In genomic region chr1:26177182-26177684, GRCh38 we compare ENCODE assay signal across 10 cellular contexts. TPM values are rescaled to one million over a fixed set of nuclear protein-coding genes. Genes with fewer than 3 reads are reported as not detected.
DNase-seq lines count a peak whose midpoint lies in the region; ATAC-seq, FAIRE-seq and TF ChIP-seq lines count a peak whose summit lies in the region.
"Had no signal": no experiment of that assay in that cellular context is flagged by ENCODE, and none has a peak within 500 bp of the region (broad histone marks: within the 10 kb centered on the region; RNA-seq: fewer than 3 reads in every experiment).

Gene CNKSR1 (plus strand): TSS chr1:26177491. CDS start chr1:26177548, 57 bp downstream.

- 86% methylated on average over 21 of the region's 21 CpGs for WGBS in GM12878 (ENCODE audit: insufficient coverage, insufficient replicate concordance, low lambda C conversion rate, missing lambda C conversion rate)
- WGBS in lung, 2 donors, result 27 to 48% methylated on average over 21 of the region's 21 CpGs

- H3K27me3 ChIP-seq in GM12878 (replicated peaks in 1 of 2; ENCODE audit: control insufficient read depth in 2 of 2, insufficient read depth in 2 of 2, low read length in 1 of 2), result no peaks in the 10 kb centered on the region
- no peaks in the 10 kb centered on the region for H3K27me3 ChIP-seq in lung (ENCODE audit: control insufficient read depth, insufficient read depth)
- H3K27me3 ChIP-seq: SJCRH30 had no signal

- SMC1A ChIA-PET in GM12878 (lab: Charles Lee; ENCODE audit: uncharacterized antibody, unreplicated experiment), result no interaction called here

- no peaks in the 10 kb centered on the region for H3K79me2 ChIP-seq in GM12878 (ENCODE audit: control insufficient read depth, insufficient read depth, low read length)

- H3K27ac ChIP-seq in C4-2B (peak within 1 kb of the TSS; percentile 64), GM12878 (ENCODE audit: control insufficient read depth, insufficient read depth) (no peak within 1 kb of the TSS), lung (ENCODE audit: low read depth in 1 of 2, low read length in 1 of 2) (peak within 1 kb of the TSS in 1 of 2 donors; percentile 74)
- H3K27ac ChIP-seq: SJCRH30 had no signal

- H4K20me1 ChIP-seq in GM12878 (ENCODE audit: control insufficient read depth, insufficient read depth), result no peaks in the 10 kb centered on the region

- TF ChIP-seq CTCF in C4-2B (conservative IDR thresholded peaks at IDR 0.05) (peak; percentile 40; the same call in 1 of the 2 replicates), GM12878 (IDR thresholded peaks at IDR 0.05 in 2 of 3, conservative IDR thresholded peaks at IDR 0.05 in 1 of 3; ENCODE audit: control insufficient read depth in 2 of 3, extremely low read depth in 1 of 3, insufficient read depth in 1 of 3, low read depth in 3 of 3, low read length in 3 of 3) (no peak), lung (IDR thresholded peaks at IDR 0.05; ENCODE audit: control extremely low read depth, extremely low read depth) (no peak)

- in situ Hi-C loops in GM12878 (cut with MboI), result no loop called here

- TF ChIP-seq POLR2A in GM12878 (IDR thresholded peaks at IDR 0.05; ENCODE audit: low read depth, low read length), result no peak

- H3K36me3 ChIP-seq in GM12878 (ENCODE audit: control insufficient read depth in 2 of 2, insufficient read depth in 2 of 2, low read length in 1 of 2), result no peaks in the 10 kb centered on the region
- H3K36me3 ChIP-seq in lung (ENCODE audit: control insufficient read depth in 2 of 2, insufficient read depth in 2 of 2, low read length in 2 of 2), result peaks cover 0 to 7% of the 10 kb centered on the region in 2 donors
- H3K36me3 ChIP-seq: SJCRH30 had no signal

- no peaks in the 10 kb centered on the region for H3K27me3 Mint-ChIP-seq in IgD-negative memory B cell

- H3K4me1 ChIP-seq in GM12878 (ENCODE audit: control insufficient read depth, insufficient read depth, low read length), result peaks cover 10% of the 10 kb centered on the region
- no peaks in the 10 kb centered on the region for H3K4me1 ChIP-seq in lung (ENCODE audit: control insufficient read depth in 2 of 2, insufficient read depth in 2 of 2, low read length in 2 of 2)
- H3K4me1 ChIP-seq: SJCRH30 had no signal

- H3K27ac Mint-ChIP-seq in IgD-negative memory B cell, result peak within 1 kb of the TSS in 1 of 3 donors; percentile 31

- intact Hi-C loops in GM12878 (cut with micrococcal nuclease; ENCODE audit: unreplicated experiment), result no loop called here

- H3K4me1 Mint-ChIP-seq in IgD-negative memory B cell, result peaks cover 0 to 4% (median 0%) of the 10 kb centered on the region in 3 donors

- H3K36me3 Mint-ChIP-seq in IgD-negative memory B cell, result peaks cover 5% of the 10 kb centered on the region

- POLR2A ChIA-PET in GM12878 (lab: Charles Lee), result no interaction called here

- no peaks in the 10 kb centered on the region for H3K9me3 Mint-ChIP-seq in IgD-negative memory B cell

- no peak within 1 kb of the TSS for H3K4me2 ChIP-seq in GM12878 (ENCODE audit: control insufficient read depth, insufficient read depth)

- RAD21 ChIA-PET in GM12878 (lab: Charles Lee; ENCODE audit: unreplicated experiment), result no interaction called here

- FAIRE-seq in GM12878 (lab: Jason Lieb, UNC), result no peak

- H3K9ac ChIP-seq in GM12878 (ENCODE audit: control insufficient read depth, insufficient read depth, low read length), result no peak within 1 kb of the TSS

- no peak for TF ChIP-seq RAD21 in GM12878 (IDR thresholded peaks at IDR 0.05; ENCODE audit: insufficient read depth, low read depth, low read length)

- BruUV-seq in GM12878 (replicated peaks; lab: Mats Ljungman, UMichigan), result no TSS peak

- CTCF ChIA-PET in GM12878 (lab: Yijun Ruan, JAX), result interaction anchor here (0.6 to 2.6 kb wide), 2 partner anchors 55 to 58 kb away, joined by 3 to 7 read pairs; partner anchors contain the start of gene CEP85

- DNase-seq in GM12878 (ENCODE audit: low read depth, low spot score), result no peak
- DNase-seq in lung (ENCODE audit: low spot score), result peak; percentile 82
- no peak for DNase-seq in glomerular visceral epithelial cell (ENCODE audit: extremely low spot score)
- no peak for DNase-seq in NCI-H2227 treated with DMSO at 0.1 percent for 48 hours (lab: John Stamatoyannopoulos, UW)
- no peak for DNase-seq in DMS79 treated with DMSO at 0.1 percent for 48 hours (lab: John Stamatoyannopoulos, UW)
- DNase-seq: hippocampal formation, SJCRH30 had no signal

- H2AFZ ChIP-seq in GM12878 (ENCODE audit: control insufficient read depth, low read depth, low read length), result no peak within 1 kb of the TSS; the same call in none of the 2 replicates

- peak within 1 kb of the TSS in 3 of 4 donors; percentile 34 to 61 (median 58) for H3K4me3 Mint-ChIP-seq in IgD-negative memory B cell

- no peaks in the 10 kb centered on the region for H3K9me3 ChIP-seq in GM12878 (replicated peaks; ENCODE audit: control insufficient read depth, insufficient read depth, low read length)
- no peaks in the 10 kb centered on the region for H3K9me3 ChIP-seq in lung (ENCODE audit: control insufficient read depth in 2 of 2, insufficient read depth in 1 of 2, low read length in 1 of 2)
- H3K9me3 ChIP-seq: SJCRH30 had no signal

- ATAC-seq in GM12878 (peak; percentile 55), lung (ENCODE audit: insufficient read depth, low FRiP score) (peak; percentile 86), GM18907 (IDR thresholded peaks at IDR 0.05; ENCODE audit: unreplicated experiment) (no peak)

- H3K4me3 ChIP-seq in GM12878 (no peak within 1 kb of the TSS), lung (peak within 1 kb of the TSS; percentile 24)
- H3K4me3 ChIP-seq: SJCRH30 had no signal

- TF ChIP-seq EP300 in GM12878 (IDR thresholded peaks at IDR 0.05; ENCODE audit: borderline replicate concordance in 1 of 2, control insufficient read depth in 1 of 2, low read depth in 2 of 2, low read length in 2 of 2), result no peak

TF ChIP-seq in GM12878, 131 proteins besides CTCF, POLR2A, EP300 and RAD21 (continues in another document):
- TF ChIP-seq SRF (IDR thresholded peaks at IDR 0.05; ENCODE audit: low read depth in 2 of 2, low read length in 2 of 2) (no peak), TCF7 (IDR thresholded peaks at IDR 0.05; ENCODE audit: borderline replicate concordance) (no peak), CBX3 (IDR thresholded peaks at IDR 0.05; ENCODE audit: borderline replicate concordance, low read depth) (no peak), BACH1 (IDR thresholded peaks at IDR 0.05; ENCODE audit: borderline replicate concordance) (no peak), ATF2 (IDR thresholded peaks at IDR 0.05; ENCODE audit: low read length) (no peak), RUNX3 (IDR thresholded peaks at IDR 0.05; ENCODE audit: low read length) (no peak), HCFC1 (IDR thresholded peaks at IDR 0.05; ENCODE audit: low read length) (no peak), PAX8 (IDR thresholded peaks at IDR 0.05) (no peak), FOXM1 (IDR thresholded peaks at IDR 0.05; ENCODE audit: low read depth, low read length) (no peak), NBN (IDR thresholded peaks at IDR 0.05) (no peak), TBL1XR1 (IDR thresholded peaks at IDR 0.05; ENCODE audit: low read depth, low read length) (no peak), SP1 (IDR thresholded peaks at IDR 0.05; ENCODE audit: low read depth, low read length) (no peak)
- TF ChIP-seq, protein P1, sequence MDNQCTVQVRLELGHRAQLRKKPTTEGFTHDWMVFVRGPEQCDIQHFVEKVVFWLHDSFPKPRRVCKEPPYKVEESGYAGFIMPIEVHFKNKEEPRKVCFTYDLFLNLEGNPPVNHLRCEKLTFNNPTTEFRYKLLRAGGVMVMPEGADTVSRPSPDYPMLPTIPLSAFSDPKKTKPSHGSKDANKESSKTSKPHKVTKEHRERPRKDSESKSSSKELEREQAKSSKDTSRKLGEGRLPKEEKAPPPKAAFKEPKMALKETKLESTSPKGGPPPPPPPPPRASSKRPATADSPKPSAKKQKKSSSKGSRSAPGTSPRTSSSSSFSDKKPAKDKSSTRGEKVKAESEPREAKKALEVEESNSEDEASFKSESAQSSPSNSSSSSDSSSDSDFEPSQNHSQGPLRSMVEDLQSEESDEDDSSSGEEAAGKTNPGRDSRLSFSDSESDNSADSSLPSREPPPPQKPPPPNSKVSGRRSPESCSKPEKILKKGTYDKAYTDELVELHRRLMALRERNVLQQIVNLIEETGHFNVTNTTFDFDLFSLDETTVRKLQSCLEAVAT (IDR thresholded peaks at IDR 0.05), result no peak

RNA-seq across cellular contexts. Expression of gene CNKSR1, which starts in this region (rescaled TPM):
- 2.2 TPM for polyA plus RNA-seq in IgD-negative memory B cell
- 4.2 and 5.6 TPM in 2 replicates for total RNA-seq in GM12878 (2013; cell fraction: nucleolus; rRNA removed)
- total RNA-seq in GM12878 (2014; rRNA removed), result 0.87 and 1.2 TPM in 2 replicates
- total RNA-seq in GM12878 (2014; rRNA removed; fragmentation: Illumina TruSeq; extraction: Trizol), result 0.37 and 0.40 TPM in 2 replicates
- total RNA-seq in GM12878 (2021), result 1.1 TPM in 2 replicates
- polyA plus RNA-seq in GM12878 (2011; ENCODE audit: low read depth), result 1.2 TPM
- 0.90 and 1.1 TPM in 2 replicates for polyA plus RNA-seq in GM12878 (2011; rRNA removed)
- 1.5 and 1.7 TPM in 2 replicates for polyA plus RNA-seq in GM12878 (2011; cell fraction: cytosol; rRNA removed)
- 7.6 and 8.4 TPM in 2 replicates for polyA plus RNA-seq in GM12878 (2011; cell fraction: nucleus; rRNA removed)
- polyA plus RNA-seq in GM12878 (2012), result 1.8 and 2.6 TPM in 2 replicates
- polyA plus RNA-seq in GM12878 (2014; fragmentation: Illumina TruSeq; extraction: Trizol), result 0.11 and 0.82 TPM in 2 replicates
- under 1 TPM; 0.06 to 0.15 TPM for polyA plus RNA-seq in GM12878 (2014; fragmentation: Nextera tagmentation; extraction: Ambion mirVana)
- 1.2 and 1.5 TPM in 2 replicates for polyA plus RNA-seq in GM12878 (2014; rRNA removed)
- under 1 TPM; 0.33 to 0.95 TPM for polyA plus RNA-seq in GM12878 (2016; fragmentation: Nextera tagmentation; extraction: Ambion mirVana)
- 0.88 and 2.3 TPM in 2 replicates for polyA minus RNA-seq in GM12878 (2011; rRNA and poly(A)+ RNA removed)
- not detected in 2 replicates for polyA minus RNA-seq in GM12878 (2011; cell fraction: cytosol; rRNA and poly(A)+ RNA removed)
- 2.3 and 2.7 TPM in 2 replicates for polyA minus RNA-seq in GM12878 (2011; cell fraction: nucleus; rRNA and poly(A)+ RNA removed)
- total RNA-seq in lung, result 10 to 100 TPM; 29.9 to 34.7 TPM
- 10 to 100 TPM; 10.8 to 26.7 TPM for polyA plus RNA-seq in lung

Comparison
In these comparisons a context has a peak if more than half of its experiments do, and no peak if none do; other contexts are left out.
1. RNA of gene CNKSR1 (total RNA-seq): 29.9 to 34.7 TPM in lung; 0.37 to 5.6 TPM in GM12878; every median in the first group is over 4 times any median in the second.